1 cellular context compared by ENCODE assay signal in genomic region chr1:2019162-2019542, GRCh38.
TF ChIP-seq lines count a peak whose summit lies in the region.

GABRD (plus strand) TSS chr1:2019345; CDS start chr1:2019424, 79 bp downstream.

TF ChIP-seq in SK-N-SH, 30 proteins besides CTCF, POLR2A, EP300 and RAD21 (continued from another document):
- no peak for TF ChIP-seq SIN3A (IDR thresholded peaks at IDR 0.05; ENCODE audit: borderline replicate concordance, low read depth, low read length)
- no peak for TF ChIP-seq SMC3 (IDR thresholded peaks at IDR 0.05; ENCODE audit: low read depth, low read length)
- TF ChIP-seq CHD2 (IDR thresholded peaks at IDR 0.05; ENCODE audit: low read length, partially characterized antibody) = no peak
- TF ChIP-seq TAF1 (IDR thresholded peaks at IDR 0.05; ENCODE audit: borderline replicate concordance, low read depth, low read length) = no peak
- no peak for TF ChIP-seq FOSL2 (IDR thresholded peaks at IDR 0.05; ENCODE audit: borderline replicate concordance, low read depth)
- no peak for TF ChIP-seq USF1 (IDR thresholded peaks at IDR 0.05; ENCODE audit: borderline replicate concordance, low read depth)
TF ChIP-seq in SK-N-SH: peak in this region for 0.
